In genomic region chr6:147841749-147842148, GRCh38 we compare ENCODE assay signal across 25 cellular contexts.
DNase-seq lines count a peak whose midpoint lies in the region; ATAC-seq, FAIRE-seq and TF ChIP-seq lines count a peak whose summit lies in the region.
"Had no signal": no experiment of that assay in that cellular context is flagged by ENCODE, and none has a peak within 500 bp of the region (broad histone marks: within the 10 kb centered on the region; RNA-seq: fewer than 3 reads in every experiment).

No MANE protein-coding gene starts in this region.

- no peak for TF ChIP-seq RAD21 in H1 (IDR thresholded peaks at IDR 0.05 in 1 of 2, conservative IDR thresholded peaks at IDR 0.05 in 1 of 2; ENCODE audit: low read depth in 2 of 2, low read length in 2 of 2)

- no peak overlapping the region for H3K56ac ChIP-seq in H1 (replicated peaks; ENCODE audit: insufficient read length, low read depth, low read length)

- H2BK15ac ChIP-seq in H1 (ENCODE audit: low read length): no peak overlapping the region

- TF ChIP-seq POLR2A in H1 (IDR thresholded peaks at IDR 0.05; ENCODE audit: control extremely low read depth in 1 of 2, low read depth in 2 of 2, low read length in 2 of 2): no peak

- H3K4me1 ChIP-seq in BLaER1: peaks cover 26% of the 10 kb centered on the region
- no peaks in the 10 kb centered on the region for H3K4me1 ChIP-seq in H1 (replicated peaks in 1 of 4; ENCODE audit: control insufficient read depth in 3 of 4, insufficient read depth in 4 of 4, low read length in 3 of 4)
- H3K4me1 ChIP-seq: A549, Caco-2 had no signal

- H2AK5ac ChIP-seq in H1 (ENCODE audit: low read depth, low read length): no peak overlapping the region

- TF ChIP-seq CTCF in H1 (IDR thresholded peaks at IDR 0.05; ENCODE audit: control extremely low read depth in 1 of 3, insufficient read depth in 1 of 3, low read depth in 1 of 3, low read length in 3 of 3): no peak

- no peak overlapping the region for H3K27ac Mint-ChIP-seq in activated CD8-positive, alpha-beta memory T cell treated with anti-CD3 and anti-CD28 coated beads, Interleukin-2, amount 10 ng/mL, durations not matched to agents 7 days and 5 days
- H3K27ac Mint-ChIP-seq: B cell; CD4-positive, CD25-positive, alpha-beta regulatory T cell; T-helper 2 cell treated with Interferon-gamma antibody and Interleukin-4, amounts not matched to agents 5 μg/mL and 100 μg/mL, for 36 hours had no signal

- H3K27ac ChIP-seq in BLaER1 (no peak overlapping the region), H1 (ENCODE audit: low read depth, low read length) (no peak overlapping the region)
- H3K27ac ChIP-seq: A549, KMS-11 had no signal

- H3K27me3 ChIP-seq in BLaER1 (no peaks in the 10 kb centered on the region), H1 (replicated peaks in 1 of 4; ENCODE audit: control insufficient read depth in 3 of 4, extremely low read depth in 1 of 4, insufficient read depth in 3 of 4, low read length in 3 of 4) (no peaks in the 10 kb centered on the region)

- ATAC-seq in activated CD8-positive, alpha-beta memory T cell treated with anti-CD3 and anti-CD28 coated beads, Interleukin-2, amount 10 ng/mL, durations not matched to agents 7 days and 5 days: no peak
- ATAC-seq: A549, Panc1, SK-N-SH treated with all-trans-retinoic acid at 6 μM for 48 hours had no signal

- 0 out of 2 replicates have a peak overlapping the region, but pooled peaks have one; percentile 62 for H2AFZ ChIP-seq in H1 (ENCODE audit: low read length)

- no peak overlapping the region for H3K23ac ChIP-seq in H1 (ENCODE audit: insufficient read length)

- H3K4me3 Mint-ChIP-seq in activated CD8-positive, alpha-beta memory T cell treated with anti-CD3 and anti-CD28 coated beads, Interleukin-2, amount 10 ng/mL, durations not matched to agents 7 days and 5 days: no peak overlapping the region
- H3K4me3 Mint-ChIP-seq: B cell; CD4-positive, CD25-positive, alpha-beta regulatory T cell; T-helper 2 cell treated with Interferon-gamma antibody and Interleukin-4, amounts not matched to agents 5 μg/mL and 100 μg/mL, for 36 hours had no signal

- TF ChIP-seq EP300 in H1 (IDR thresholded peaks at IDR 0.05; ENCODE audit: borderline replicate concordance in 1 of 2, low read depth in 2 of 2, low read length in 2 of 2): no peak

- H3K79me1 ChIP-seq in H1 (ENCODE audit: low read depth, low read length): no peaks in the 10 kb centered on the region

- no peaks in the 10 kb centered on the region for H3K9me3 Mint-ChIP-seq in activated CD8-positive, alpha-beta memory T cell treated with anti-CD3 and anti-CD28 coated beads, Interleukin-2, amount 10 ng/mL, durations not matched to agents 7 days and 5 days (ENCODE audit: low read depth)
- H3K9me3 Mint-ChIP-seq: T-helper 2 cell treated with Interferon-gamma antibody and Interleukin-4, amounts not matched to agents 5 μg/mL and 100 μg/mL, for 36 hours had no signal

- no peak overlapping the region for H2BK20ac ChIP-seq in H1 (ENCODE audit: low read length)

- no peaks in the 10 kb centered on the region for H3K79me2 ChIP-seq in H1 (ENCODE audit: control insufficient read depth in 1 of 2, insufficient read depth in 2 of 2, low read length in 2 of 2)

- H3K4ac ChIP-seq in H1 (replicated peaks; ENCODE audit: insufficient read length, low read depth, low read length): no peak overlapping the region

- no peaks in the 10 kb centered on the region for H3K36me3 Mint-ChIP-seq in activated CD8-positive, alpha-beta memory T cell treated with anti-CD3 and anti-CD28 coated beads, Interleukin-2, amount 10 ng/mL, durations not matched to agents 7 days and 5 days
- H3K36me3 Mint-ChIP-seq: CD4-positive, CD25-positive, alpha-beta regulatory T cell had no signal

- DNase-seq in NCI-H1417 (lab: John Stamatoyannopoulos, UW) (peak in 2 of 3 experiments; percentile 71 to 95), NCI-H748 treated with DMSO at 0.1 percent for 48 hours (lab: John Stamatoyannopoulos, UW) (peak; percentile 74), H1 (ENCODE audit: low read depth in 1 of 2, low spot score in 2 of 2) (no peak), GDM1 (lab: John Stamatoyannopoulos, UW) (no peak), SK-N-DZ (ENCODE audit: low spot score) (no peak)
- no peak for DNase-seq in activated CD8-positive, alpha-beta memory T cell treated with anti-CD3 and anti-CD28 coated beads, Interleukin-2, amount 10 ng/mL, durations not matched to agents 7 days and 5 days
- DNase-seq: Caco-2; CD4-positive, CD25-positive, alpha-beta regulatory T cell; DMS 273 treated with DMSO at 0.1 percent for 48 hours; IMR-90; NCI-H1092 treated with DMSO at 0.1 percent for 48 hours; NCI-H1694 treated with DMSO at 0.1 percent for 48 hours; NCI-H2081 treated with DMSO at 0.1 percent for 48 hours; NCI-H524 treated with DMSO at 0.1 percent for 48 hours; SIG-M5 had no signal

- no peak overlapping the region for H3K4me3 ChIP-seq in BLaER1
- H3K4me3 ChIP-seq in H1 (ENCODE audit: extremely low read depth in 1 of 4, insufficient read depth in 2 of 4, low read depth in 3 of 4, low read length in 4 of 4): no peak overlapping the region
- H3K4me3 ChIP-seq: A549 had no signal

- peak overlapping the region; percentile 55 for H3K4me2 ChIP-seq in BLaER1
- no peak overlapping the region for H3K4me2 ChIP-seq in H1 (ENCODE audit: insufficient read depth in 1 of 2, low read depth in 2 of 2, low read length in 2 of 2)
- H3K4me2 ChIP-seq: A549, KMS-11 had no signal

- H4K20me1 ChIP-seq in BLaER1: no peaks in the 10 kb centered on the region
- H4K20me1 ChIP-seq in H1 (replicated peaks in 1 of 2; ENCODE audit: control insufficient read depth in 1 of 2, insufficient read depth in 2 of 2, low read length in 2 of 2): no peaks in the 10 kb centered on the region

- no peak overlapping the region for H4K8ac ChIP-seq in H1 (ENCODE audit: extremely low read depth, insufficient read depth, low read length)

- no peak overlapping the region for H2BK12ac ChIP-seq in H1 (ENCODE audit: low read depth, low read length)

- H3K36me3 ChIP-seq in BLaER1 (no peaks in the 10 kb centered on the region), H1 (ENCODE audit: control insufficient read depth in 2 of 4, insufficient read depth in 4 of 4, low read length in 3 of 4) (no peaks in the 10 kb centered on the region)

- no peak overlapping the region for H2BK120ac ChIP-seq in H1 (replicated peaks; ENCODE audit: low read depth, low read length)

- POLR2A ChIA-PET in H1 (lab: Charles Lee; ENCODE audit: partially characterized antibody): no interaction called here

- H3K18ac ChIP-seq in H1 (ENCODE audit: extremely low read depth, low read length): no peak overlapping the region

- H3K9me3 ChIP-seq in BLaER1 (no peaks in the 10 kb centered on the region), H1 (ENCODE audit: insufficient read depth in 2 of 2, low read depth in 1 of 2, low read length in 1 of 2) (no peaks in the 10 kb centered on the region)
- H3K9me3 ChIP-seq: A549, Caco-2 had no signal

- CTCF ChIA-PET in H1 (lab: Charles Lee; ENCODE audit: partially characterized antibody): interaction anchor here (1.2 kb wide), 1 partner anchor 129 kb away, joined by 3 read pairs; no protein-coding TSS in a partner anchor
- CTCF ChIA-PET in activated CD8-positive, alpha-beta memory T cell treated with anti-CD3 and anti-CD28 coated beads, Interleukin-2, amount 10 ng/mL, durations not matched to agents 7 days and 5 days (lab: Charles Lee): no interaction called here

- H3K27me3 Mint-ChIP-seq in activated CD8-positive, alpha-beta memory T cell treated with anti-CD3 and anti-CD28 coated beads, Interleukin-2, amount 10 ng/mL, durations not matched to agents 7 days and 5 days: no peaks in the 10 kb centered on the region
- H3K27me3 Mint-ChIP-seq: B cell; CD4-positive, CD25-positive, alpha-beta regulatory T cell had no signal

- H3K14ac ChIP-seq in H1 (ENCODE audit: insufficient read length): no peak overlapping the region

- no peaks in the 10 kb centered on the region for H3K4me1 Mint-ChIP-seq in activated CD8-positive, alpha-beta memory T cell treated with anti-CD3 and anti-CD28 coated beads, Interleukin-2, amount 10 ng/mL, durations not matched to agents 7 days and 5 days
- H3K4me1 Mint-ChIP-seq: B cell; CD4-positive, CD25-positive, alpha-beta regulatory T cell had no signal

- no peak overlapping the region for H2BK5ac ChIP-seq in H1 (ENCODE audit: low read depth, low read length)

- no peak for FAIRE-seq in H1 (lab: Jason Lieb, UNC)
- FAIRE-seq: A549, G401.6, GM18507, H54 had no signal

- no peak overlapping the region for H4K5ac ChIP-seq in H1 (ENCODE audit: insufficient read length, low read depth, low read length)

- no peak overlapping the region for H3K9ac ChIP-seq in BLaER1
- no peak overlapping the region for H3K9ac ChIP-seq in H1 (replicated peaks in 1 of 4; ENCODE audit: extremely low read depth in 1 of 4, low read depth in 3 of 4, low read length in 3 of 4)
- H3K9ac ChIP-seq: KMS-11 had no signal

- no peak overlapping the region for H4K91ac ChIP-seq in H1 (replicated peaks; ENCODE audit: insufficient read length, low read length)

- no peaks in the 10 kb centered on the region for H3K23me2 ChIP-seq in H1 (ENCODE audit: low read depth, low read length)

TF ChIP-seq in H1, 55 proteins besides CTCF, POLR2A, EP300 and RAD21:
- no peak for TF ChIP-seq SP4 (IDR thresholded peaks at IDR 0.05; ENCODE audit: low read length)
- no peak for TF ChIP-seq TCF12 (IDR thresholded peaks at IDR 0.05; ENCODE audit: low read depth, low read length)
- TF ChIP-seq KDM1A (IDR thresholded peaks at IDR 0.05; ENCODE audit: borderline replicate concordance, low read length): no peak
- TF ChIP-seq CHD1 (IDR thresholded peaks at IDR 0.05; ENCODE audit: low read depth, low read length): no peak
- TF ChIP-seq JUN (IDR thresholded peaks at IDR 0.05; ENCODE audit: low read depth, low read length): no peak
- TF ChIP-seq SUZ12 (IDR thresholded peaks at IDR 0.05; ENCODE audit: low read length): no peak
- no peak for TF ChIP-seq EZH2 (IDR thresholded peaks at IDR 0.05; ENCODE audit: low read depth, low read length, severe bottlenecking)
- TF ChIP-seq HDAC6 (IDR thresholded peaks at IDR 0.05; ENCODE audit: low read depth, low read length): no peak
- no peak for TF ChIP-seq TEAD4 (IDR thresholded peaks at IDR 0.05; ENCODE audit: low read depth, low read length)
- TF ChIP-seq BACH1 (IDR thresholded peaks at IDR 0.05; ENCODE audit: low read length): no peak
- TF ChIP-seq, protein P1, sequence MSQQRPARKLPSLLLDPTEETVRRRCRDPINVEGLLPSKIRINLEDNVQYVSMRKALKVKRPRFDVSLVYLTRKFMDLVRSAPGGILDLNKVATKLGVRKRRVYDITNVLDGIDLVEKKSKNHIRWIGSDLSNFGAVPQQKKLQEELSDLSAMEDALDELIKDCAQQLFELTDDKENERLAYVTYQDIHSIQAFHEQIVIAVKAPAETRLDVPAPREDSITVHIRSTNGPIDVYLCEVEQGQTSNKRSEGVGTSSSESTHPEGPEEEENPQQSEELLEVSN (IDR thresholded peaks at IDR 0.05): no peak

Comparison
In these comparisons a context has a peak if more than half of its experiments do, and no peak if none do; other contexts are left out.
1. DNase-seq: peak in NCI-H1417 (2 of 3) and NCI-H748 treated with DMSO at 0.1 percent for 48 hours (single experiment); none in H1 (0 of 2), activated CD8-positive, alpha-beta memory T cell treated with anti-CD3 and anti-CD28 coated beads, Interleukin-2, amount 10 ng/mL, durations not matched to agents 7 days and 5 days (single experiment), GDM1 (single experiment) and SK-N-DZ (single experiment).